In genomic region chr3:23760871-23761373, GRCh38 we compare ENCODE assay signal across 8 cellular contexts. TPM values are rescaled to one million over a fixed set of nuclear protein-coding genes. Genes with fewer than 3 reads are reported as not detected.
A peak's percentile ranks its signal among the peaks of the same experiment; 100 is the strongest.
DNase-seq lines count a peak whose midpoint lies in the region; ATAC-seq lines count a peak whose summit lies in the region.
"Had no signal": no experiment of that assay in that cellular context is flagged by ENCODE, and none has a peak within 500 bp of the region (broad histone marks: within the 10 kb centered on the region; RNA-seq: fewer than 3 reads in every experiment).

No MANE protein-coding gene starts in this region.

- H3K4me1 ChIP-seq in HUES48 (ENCODE audit: control insufficient read depth, insufficient read depth, low read length): peaks cover 31% of the 10 kb centered on the region
- H3K4me1 ChIP-seq in mesendoderm (ENCODE audit: control insufficient read depth, low read depth, low read length): peaks cover 9% of the 10 kb centered on the region

- H3K4me2 ChIP-seq in mesendoderm (ENCODE audit: low read length): no peak overlapping the region

- H3K23ac ChIP-seq in mesendoderm (ENCODE audit: low read length): no peak overlapping the region

- peak; percentile 34 for DNase-seq in mesendoderm
- no peak for DNase-seq in NK-92 treated with Interleukin-12 subunit alpha and Interleukin-12 subunit beta, amount 100 ng/mL, for 24 hours (lab: John Stamatoyannopoulos, UW)
- DNase-seq in NCI-H1694 (lab: John Stamatoyannopoulos, UW): no peak
- no peak for DNase-seq in NCI-H2227 treated with DMSO at 0.1 percent for 48 hours (lab: John Stamatoyannopoulos, UW)
- DNase-seq: stimulated activated CD4-positive, alpha-beta T cell treated with anti-CD3 and anti-CD28 coated beads, Interleukin-4, amount 100 ng/mL, for 4 hours had no signal

- no peaks in the 10 kb centered on the region for H3K79me1 ChIP-seq in mesendoderm (ENCODE audit: low read length)

- H4K5ac ChIP-seq in mesendoderm (ENCODE audit: low read length): peak overlapping the region; percentile 29

- H3K4ac ChIP-seq in mesendoderm (ENCODE audit: low read depth, low read length): no peak overlapping the region

- H3K79me2 ChIP-seq in mesendoderm (ENCODE audit: control insufficient read depth, insufficient read depth, low read length): no peaks in the 10 kb centered on the region

- H3K27ac ChIP-seq in HUES48 (ENCODE audit: low read depth, low read length) (peak overlapping the region; percentile 74), mesendoderm (ENCODE audit: low read depth, low read length) (peak overlapping the region; percentile 16)

- no peak overlapping the region for H2BK120ac ChIP-seq in mesendoderm (ENCODE audit: low read depth, low read length)

- H2AK5ac ChIP-seq in mesendoderm (ENCODE audit: low read length): no peak overlapping the region

- no CpG with 5 or more reads among the region's 7 CpGs for WGBS in mesendoderm (ENCODE audit: extremely low coverage, insufficient coverage, low lambda C conversion rate)

- peak overlapping the region; percentile 65 for H2BK15ac ChIP-seq in mesendoderm (replicated peaks; ENCODE audit: low read depth)

- H4K8ac ChIP-seq in mesendoderm (ENCODE audit: low read depth, low read length): no peak overlapping the region

- peak overlapping the region; percentile 70 for H3K56ac ChIP-seq in mesendoderm (ENCODE audit: low read length)

- no peaks in the 10 kb centered on the region for H3K36me3 ChIP-seq in HUES48 (ENCODE audit: control insufficient read depth, insufficient read depth, low read length)
- H3K36me3 ChIP-seq in mesendoderm (ENCODE audit: control insufficient read depth, insufficient read depth, low read length): no peaks in the 10 kb centered on the region

- H2BK5ac ChIP-seq in mesendoderm (ENCODE audit: low read length): no peak overlapping the region

- ATAC-seq in GM18873 (IDR thresholded peaks at IDR 0.05; ENCODE audit: low FRiP score, unreplicated experiment) (peak; percentile 42), GM21825 (IDR thresholded peaks at IDR 0.05; ENCODE audit: unreplicated experiment) (peak; percentile 38)

- H3K18ac ChIP-seq in mesendoderm (ENCODE audit: low read length): peak overlapping the region; percentile 93

- H3K27me3 ChIP-seq in HUES48 (ENCODE audit: control insufficient read depth, insufficient read depth, low read length): no peaks in the 10 kb centered on the region
- no peaks in the 10 kb centered on the region for H3K27me3 ChIP-seq in mesendoderm (ENCODE audit: insufficient read depth, low read length, poor library complexity)

- no peaks in the 10 kb centered on the region for H3K9me3 ChIP-seq in HUES48 (ENCODE audit: control insufficient read depth, insufficient read depth, low read length)

- H3K4me3 ChIP-seq in HUES48 (ENCODE audit: low read depth, low read length) (no peak overlapping the region), mesendoderm (ENCODE audit: low read length) (no peak overlapping the region)

- H3K9ac ChIP-seq in HUES48 (ENCODE audit: low read depth, low read length) (no peak overlapping the region), mesendoderm (ENCODE audit: low read length) (peak overlapping the region; percentile 29)

RNA-seq across cellular contexts. Expression of gene UBE2E1, which starts 44.8 kb away (rescaled TPM):
- polyA plus RNA-seq in mesendoderm (2013, experiment 1 of 2): 169 TPM
- 166 TPM for polyA plus RNA-seq in mesendoderm (2013, experiment 2 of 2)
